In genomic region chr2:16313235-16313980, GRCh38 we compare ENCODE assay signal across 22 cellular contexts.
DNase-seq lines count a peak whose midpoint lies in the region; ATAC-seq, FAIRE-seq and TF ChIP-seq lines count a peak whose summit lies in the region.
"Had no signal": no experiment of that assay in that cellular context is flagged by ENCODE, and none has a peak within 500 bp of the region (broad histone marks: within the 10 kb centered on the region; RNA-seq: fewer than 3 reads in every experiment).

No MANE protein-coding gene starts in this region.

- H3K27ac ChIP-seq in H1 (ENCODE audit: low read depth, low read length), result no peak overlapping the region
- H3K27ac ChIP-seq: BLaER1 treated with 17β-estradiol and CSF1 and Interleukin-3, amounts not matched to agents 10 nM and 100 nM; C4-2B had no signal

- no peaks in the 10 kb centered on the region for H4K20me1 ChIP-seq in H1 (replicated peaks in 1 of 2; ENCODE audit: control insufficient read depth in 1 of 2, insufficient read depth in 2 of 2, low read length in 2 of 2)
- H4K20me1 ChIP-seq: BLaER1 treated with 17β-estradiol and CSF1 and Interleukin-3, amounts not matched to agents 10 nM and 100 nM had no signal

- no peak overlapping the region for H2BK5ac ChIP-seq in H1 (ENCODE audit: low read depth, low read length)

- 0 out of 2 replicates have a peak overlapping the region, but pooled peaks have one; percentile 17 for H2BK12ac ChIP-seq in H1 (ENCODE audit: low read depth, low read length)

- H3K4me1 Mint-ChIP-seq in Caco-2 (ENCODE audit: low read depth, unreplicated experiment) (peaks cover 10% of the 10 kb centered on the region), neural crest cell (peaks cover 55% of the 10 kb centered on the region)

- no peaks in the 10 kb centered on the region for H3K23me2 ChIP-seq in H1 (ENCODE audit: low read depth, low read length)

- POLR2A ChIA-PET in Caco-2 (lab: Charles Lee) (no interaction called here), H1 (lab: Charles Lee; ENCODE audit: partially characterized antibody) (no interaction called here)

- no peak overlapping the region for H3K18ac ChIP-seq in H1 (ENCODE audit: extremely low read depth, low read length)

- H3K79me1 ChIP-seq in H1 (ENCODE audit: low read depth, low read length), result no peaks in the 10 kb centered on the region

- no peak overlapping the region for H2BK120ac ChIP-seq in H1 (replicated peaks; ENCODE audit: low read depth, low read length)

- no peak for TF ChIP-seq RAD21 in H1 (IDR thresholded peaks at IDR 0.05 in 1 of 2, conservative IDR thresholded peaks at IDR 0.05 in 1 of 2; ENCODE audit: low read depth in 2 of 2, low read length in 2 of 2)

- 88% methylated on average over 9 of the region's 9 CpGs; no CpG with 5 or more reads in 1 of the 2 experiments for WGBS in H1 (ENCODE audit: extremely low coverage in 1 of 2, insufficient coverage in 1 of 2, insufficient read length in 1 of 2, insufficient replicate concordance in 2 of 2, low coverage in 1 of 2, low lambda C conversion rate in 2 of 2, missing lambda C conversion rate in 1 of 2), 2 experiments

- H3K9me3 ChIP-seq in Caco-2 (peaks cover 8% of the 10 kb centered on the region), H1 (ENCODE audit: insufficient read depth in 2 of 2, low read depth in 1 of 2, low read length in 1 of 2) (no peaks in the 10 kb centered on the region), MG63 (no peaks in the 10 kb centered on the region)
- H3K9me3 ChIP-seq: BLaER1 treated with 17β-estradiol and CSF1 and Interleukin-3, amounts not matched to agents 10 nM and 100 nM had no signal

- H3K4ac ChIP-seq in H1 (replicated peaks; ENCODE audit: insufficient read length, low read depth, low read length), result no peak overlapping the region

- H3K27me3 ChIP-seq in Caco-2 (replicated peaks; ENCODE audit: control insufficient read depth, insufficient read depth, low read length) (no peaks in the 10 kb centered on the region), H1 (replicated peaks in 1 of 4; ENCODE audit: control insufficient read depth in 3 of 4, extremely low read depth in 1 of 4, insufficient read depth in 3 of 4, low read length in 3 of 4) (no peaks in the 10 kb centered on the region), MG63 (peaks cover 5% of the 10 kb centered on the region; the same call in 1 of the 2 replicates)
- H3K27me3 ChIP-seq: BLaER1 treated with 17β-estradiol and CSF1 and Interleukin-3, amounts not matched to agents 10 nM and 100 nM had no signal

- H3K27ac Mint-ChIP-seq in Caco-2 (ENCODE audit: unreplicated experiment), result peak overlapping the region; percentile 6
- H3K27ac Mint-ChIP-seq in neural crest cell (ENCODE audit: unreplicated experiment), result peak overlapping the region; percentile 32
- H3K27ac Mint-ChIP-seq: CD4-positive, alpha-beta T cell; CD8-positive, alpha-beta T cell had no signal

- no peak overlapping the region for H4K91ac ChIP-seq in H1 (replicated peaks; ENCODE audit: insufficient read length, low read length)

- no peak overlapping the region for H3K9ac ChIP-seq in H1 (replicated peaks in 1 of 4; ENCODE audit: extremely low read depth in 1 of 4, low read depth in 3 of 4, low read length in 3 of 4)
- H3K9ac ChIP-seq: BLaER1 treated with 17β-estradiol and CSF1 and Interleukin-3, amounts not matched to agents 10 nM and 100 nM had no signal

- no peak for DNase-seq in Caco-2
- DNase-seq in H1 (ENCODE audit: low read depth in 1 of 2, low spot score in 2 of 2), result no peak
- no peak for DNase-seq in neural crest cell (ENCODE audit: low read depth, low spot score)
- peak; percentile 37 for DNase-seq in retina
- no peak for DNase-seq in MG63
- no peak for DNase-seq in Kasumi-1 (lab: John Stamatoyannopoulos, UW)
- no peak for DNase-seq in COR-L47 (lab: John Stamatoyannopoulos, UW)
- DNase-seq: 8988T; ACHN; Calu3; CD4-positive, alpha-beta T cell; CD8-positive, alpha-beta T cell; DMS79 treated with DMSO at 0.1 percent for 48 hours; GF-D8 had no signal

- H3K4me2 ChIP-seq in H1 (ENCODE audit: insufficient read depth in 1 of 2, low read depth in 2 of 2, low read length in 2 of 2), result no peak overlapping the region
- H3K4me2 ChIP-seq: BLaER1 treated with 17β-estradiol and CSF1 and Interleukin-3, amounts not matched to agents 10 nM and 100 nM had no signal

- ATAC-seq in GM19328 (IDR thresholded peaks at IDR 0.05; ENCODE audit: unreplicated experiment), result no peak
- ATAC-seq: CD8-positive, alpha-beta T cell had no signal

- H3K9me3 Mint-ChIP-seq in Caco-2 (ENCODE audit: unreplicated experiment) (peaks cover 22% of the 10 kb centered on the region), neural crest cell (peaks cover 5% of the 10 kb centered on the region)
- H3K9me3 Mint-ChIP-seq: CD4-positive, alpha-beta T cell; CD8-positive, alpha-beta T cell had no signal

- no TSS peak for BruUV-seq in Caco-2 (replicated peaks; lab: Mats Ljungman, UMichigan)

- H3K4me1 ChIP-seq in Caco-2, result peaks cover 17% of the 10 kb centered on the region
- H3K4me1 ChIP-seq in H1 (replicated peaks in 1 of 4; ENCODE audit: control insufficient read depth in 3 of 4, insufficient read depth in 4 of 4, low read length in 3 of 4), result peaks cover 0 to 3% (median under 1%) of the 10 kb centered on the region in 4 experiments; a peak in 2 of 7 replicates

- no peak for TF ChIP-seq POLR2A in H1 (IDR thresholded peaks at IDR 0.05; ENCODE audit: control extremely low read depth in 1 of 2, low read depth in 2 of 2, low read length in 2 of 2)

- no peak overlapping the region for H3K14ac ChIP-seq in H1 (ENCODE audit: insufficient read length)

- H3K56ac ChIP-seq in H1 (replicated peaks; ENCODE audit: insufficient read length, low read depth, low read length), result no peak overlapping the region

- H2AK5ac ChIP-seq in H1 (ENCODE audit: low read depth, low read length), result no peak overlapping the region

- CTCF ChIA-PET in Caco-2 (lab: Charles Lee) (no interaction called here), H1 (lab: Charles Lee; ENCODE audit: partially characterized antibody) (no interaction called here)

- no peaks in the 10 kb centered on the region for H3K36me3 ChIP-seq in Caco-2 (ENCODE audit: control insufficient read depth, insufficient read depth, low read length)
- no peaks in the 10 kb centered on the region for H3K36me3 ChIP-seq in H1 (ENCODE audit: control insufficient read depth in 2 of 4, insufficient read depth in 4 of 4, low read length in 3 of 4)
- no peaks in the 10 kb centered on the region for H3K36me3 ChIP-seq in MG63
- H3K36me3 ChIP-seq: BLaER1 treated with 17β-estradiol and CSF1 and Interleukin-3, amounts not matched to agents 10 nM and 100 nM had no signal

- no peak overlapping the region for H3K4me3 Mint-ChIP-seq in Caco-2 (ENCODE audit: unreplicated experiment)
- no peak overlapping the region for H3K4me3 Mint-ChIP-seq in neural crest cell
- H3K4me3 Mint-ChIP-seq: CD4-positive, alpha-beta T cell; CD8-positive, alpha-beta T cell had no signal

- H2BK20ac ChIP-seq in H1 (ENCODE audit: low read length), result no peak overlapping the region

- no peaks in the 10 kb centered on the region for H3K79me2 ChIP-seq in H1 (ENCODE audit: control insufficient read depth in 1 of 2, insufficient read depth in 2 of 2, low read length in 2 of 2)

- H3K23ac ChIP-seq in H1 (ENCODE audit: insufficient read length), result no peak overlapping the region

- H2BK15ac ChIP-seq in H1 (ENCODE audit: low read length), result no peak overlapping the region

- no peak for TF ChIP-seq EP300 in H1 (IDR thresholded peaks at IDR 0.05; ENCODE audit: borderline replicate concordance in 1 of 2, low read depth in 2 of 2, low read length in 2 of 2)

- H3K4me3 ChIP-seq in Caco-2 (ENCODE audit: low read depth, low read length) (no peak overlapping the region), H1 (ENCODE audit: extremely low read depth in 1 of 4, insufficient read depth in 2 of 4, low read depth in 3 of 4, low read length in 4 of 4) (no peak overlapping the region), MG63 (no peak overlapping the region)
- H3K4me3 ChIP-seq: BLaER1 treated with 17β-estradiol and CSF1 and Interleukin-3, amounts not matched to agents 10 nM and 100 nM had no signal

- H3K27me3 Mint-ChIP-seq in Caco-2 (ENCODE audit: insufficient read depth, unreplicated experiment), result no peaks in the 10 kb centered on the region
- H3K27me3 Mint-ChIP-seq in neural crest cell (ENCODE audit: low read depth), result no peaks in the 10 kb centered on the region
- H3K27me3 Mint-ChIP-seq: CD4-positive, alpha-beta T cell had no signal

- TF ChIP-seq CTCF in Caco-2 (IDR thresholded peaks at IDR 0.05; ENCODE audit: insufficient read depth in 1 of 2, low read depth in 1 of 2, low read length in 1 of 2, severe bottlenecking in 1 of 2, unreplicated experiment in 1 of 2) (no peak), H1 (IDR thresholded peaks at IDR 0.05; ENCODE audit: control extremely low read depth in 1 of 3, insufficient read depth in 1 of 3, low read depth in 1 of 3, low read length in 3 of 3) (no peak), neural crest cell (conservative IDR thresholded peaks at IDR 0.05) (no peak)

- no peak overlapping the region for H2AFZ ChIP-seq in H1 (ENCODE audit: low read length)

- no peak for FAIRE-seq in H1 (lab: Jason Lieb, UNC)
- FAIRE-seq: A204.1, D721Med, G401.6, GM12891, GM19239 had no signal

- no peak overlapping the region for H4K5ac ChIP-seq in H1 (ENCODE audit: insufficient read length, low read depth, low read length)

- intact Hi-C loops in Caco-2 (cut with micrococcal nuclease; ENCODE audit: unreplicated experiment), result no loop called here

- H3K36me3 Mint-ChIP-seq in Caco-2 (ENCODE audit: insufficient read depth, unreplicated experiment), result peaks cover 4% of the 10 kb centered on the region
- H3K36me3 Mint-ChIP-seq in neural crest cell (ENCODE audit: low read depth), result no peaks in the 10 kb centered on the region
- H3K36me3 Mint-ChIP-seq: CD8-positive, alpha-beta T cell had no signal

- H4K8ac ChIP-seq in H1 (ENCODE audit: extremely low read depth, insufficient read depth, low read length), result no peak overlapping the region

TF ChIP-seq in H1, 55 proteins besides CTCF, POLR2A, EP300 and RAD21 (continues in another document):
- TF ChIP-seq YY1 (IDR thresholded peaks at IDR 0.05; ENCODE audit: low read depth, low read length) (no peak), CHD2 (IDR thresholded peaks at IDR 0.05; ENCODE audit: low read length) (no peak), POLR2AphosphoS5 (IDR thresholded peaks at IDR 0.05; ENCODE audit: low read depth, low read length) (no peak), SAP30 (IDR thresholded peaks at IDR 0.05; ENCODE audit: insufficient read depth, insufficient replicate concordance, low read length) (no peak), CBX8 (IDR thresholded peaks at IDR 0.05; ENCODE audit: borderline replicate concordance, low read depth, low read length) (no peak), BRCA1 (IDR thresholded peaks at IDR 0.05; ENCODE audit: low read depth, low read length) (no peak), SIRT6 (IDR thresholded peaks at IDR 0.05; ENCODE audit: low read length) (no peak), MAFK (IDR thresholded peaks at IDR 0.05; ENCODE audit: low read depth, low read length) (no peak), RXRA (IDR thresholded peaks at IDR 0.05; ENCODE audit: insufficient read depth, low read depth, low read length) (no peak), JUND (IDR thresholded peaks at IDR 0.05; ENCODE audit: low read length) (no peak)
- TF ChIP-seq, protein P1, sequence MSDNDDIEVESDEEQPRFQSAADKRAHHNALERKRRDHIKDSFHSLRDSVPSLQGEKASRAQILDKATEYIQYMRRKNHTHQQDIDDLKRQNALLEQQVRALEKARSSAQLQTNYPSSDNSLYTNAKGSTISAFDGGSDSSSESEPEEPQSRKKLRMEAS (IDR thresholded peaks at IDR 0.05), result no peak
